Comparison of ENCODE assay signal across 23 cellular contexts in genomic region chr18:22488554-22488953, GRCh38.
DNase-seq lines count a peak whose midpoint lies in the region; ATAC-seq and TF ChIP-seq lines count a peak whose summit lies in the region.
"Had no signal": no experiment of that assay in that cellular context is flagged by ENCODE, and none has a peak within 500 bp of the region (broad histone marks: within the 10 kb centered on the region; RNA-seq: fewer than 3 reads in every experiment).

No MANE protein-coding gene starts in this region.

- H3K27me3 ChIP-seq in adipocyte (replicated peaks; ENCODE audit: control insufficient read depth, insufficient read depth, low read length), result no peaks in the 10 kb centered on the region
- H3K27me3 ChIP-seq in tibial artery, result no peaks in the 10 kb centered on the region
- H3K27me3 ChIP-seq: suprapubic skin had no signal

- TF ChIP-seq CTCF in fibroblast of mammary gland (conservative IDR thresholded peaks at IDR 0.05; ENCODE audit: control insufficient read depth, insufficient read depth, low read depth, low read length) (no peak), tibial artery (IDR thresholded peaks at IDR 0.05) (no peak)

- peak overlapping the region; percentile 14 for H3K9ac ChIP-seq in adipocyte (ENCODE audit: low read length)

- peaks cover 62% of the 10 kb centered on the region for H3K4me1 ChIP-seq in adipocyte (ENCODE audit: control insufficient read depth, insufficient read depth, low read length)
- H3K4me1 ChIP-seq in tibial artery, result peaks cover 0 to 22% (median 18%) of the 10 kb centered on the region in 4 donors

- peak overlapping the region; percentile 12 for H3K4me3 ChIP-seq in adipocyte (ENCODE audit: low read length)
- H3K4me3 ChIP-seq in fibroblast of mammary gland (ENCODE audit: control insufficient read depth, low read depth, low read length), result no peak overlapping the region
- H3K4me3 ChIP-seq in tibial artery, result no peak overlapping the region
- H3K4me3 ChIP-seq: suprapubic skin had no signal

- H3K9me3 ChIP-seq in adipocyte (ENCODE audit: control insufficient read depth, low read length), result no peaks in the 10 kb centered on the region
- H3K9me3 ChIP-seq in tibial artery, result no peaks in the 10 kb centered on the region
- H3K9me3 ChIP-seq: suprapubic skin had no signal

- H3K27ac ChIP-seq in tibial artery, result peak overlapping the region; percentile 72 to 74
- H3K27ac ChIP-seq: suprapubic skin had no signal

- ATAC-seq in left lobe of liver (peak; percentile 64), GM21619 (IDR thresholded peaks at IDR 0.05; ENCODE audit: unreplicated experiment) (no peak)
- ATAC-seq: activated CD4-positive, CD25-positive, alpha-beta regulatory T cell treated with anti-CD3 and anti-CD28 coated beads, Interleukin-2, amount 50 U/mL, for 24 hours; left colon; naive thymus-derived CD8-positive, alpha-beta T cell; stimulated activated naive B cell treated with anti-CD40 and anti-IgM and Interleukin-4, amounts not matched to agents 10 μg/mL and 1 μg/mL and 100 μg/mL, for 72 hours had no signal

- no peaks in the 10 kb centered on the region for H3K36me3 ChIP-seq in adipocyte (ENCODE audit: control insufficient read depth, insufficient read depth, low read length, severe bottlenecking)
- H3K36me3 ChIP-seq in tibial artery, result no peaks in the 10 kb centered on the region
- H3K36me3 ChIP-seq: suprapubic skin had no signal

- DNase-seq in adipocyte (ENCODE audit: low read depth), result no peak
- DNase-seq in fibroblast of mammary gland (ENCODE audit: low read depth), result peak; percentile 84
- peak; percentile 84 for DNase-seq in left lobe of liver (ENCODE audit: low spot score)
- peak; percentile 85 to 94 for DNase-seq in tibial artery
- DNase-seq in cerebellum (ENCODE audit: low spot score), result no peak
- no peak for DNase-seq in NCI-H345 (lab: John Stamatoyannopoulos, UW)
- DNase-seq: activated CD4-positive, alpha-beta memory T cell treated with anti-CD3 and anti-CD28 coated beads, Interleukin-2, amount 10 ng/mL, durations not matched to agents 7 days and 5 days; activated effector memory CD4-positive, alpha-beta T cell treated with anti-CD3 and anti-CD28 coated beads, Interleukin-2, amount 50 U/mL, for 16 hours; CD4-positive, CD25-positive, alpha-beta regulatory T cell; dermis blood vessel endothelial cell; left colon; midbrain; naive thymus-derived CD8-positive, alpha-beta T cell; NCI-H1417; NCI-H2081 treated with DMSO at 0.1 percent for 48 hours; NCI-H82; stimulated activated CD4-positive, alpha-beta T cell treated with anti-CD3 and anti-CD28 coated beads, Interleukin-12 subunit alpha, Interleukin-12 subunit beta, amount 100 ng/mL, for 4 hours; stimulated activated CD4-positive, alpha-beta T cell treated with anti-CD3 and anti-CD28 coated beads, Interleukin-4, amount 100 ng/mL, for 24 hours; stimulated activated naive B cell treated with anti-CD40 and anti-IgM and Interleukin-4, amounts not matched to agents 10 μg/mL and 1 μg/mL and 100 μg/mL, for 72 hours; SW 1271 had no signal

- intact Hi-C loops in tibial artery (cut with DNase I; ENCODE audit: low total_unique reads), result loop anchor here (5.0 kb wide), 1 partner anchor 59 kb away; no protein-coding TSS in a partner anchor

Comparison
In these comparisons a context has a peak if more than half of its experiments do, and no peak if none do; other contexts are left out.
1. DNase-seq: peak in fibroblast of mammary gland (single experiment), left lobe of liver (single experiment) and tibial artery (2 of 2); none in adipocyte (single experiment), cerebellum (single experiment) and NCI-H345 (single experiment).